ENCODE assay signal across 32 cellular contexts in genomic region chr22:43287441-43287840, GRCh38. TPM values are rescaled to one million over a fixed set of nuclear protein-coding genes. Genes with fewer than 3 reads are reported as not detected.
"Had no signal": no experiment of that assay in that cellular context is flagged by ENCODE, and none has a peak within 500 bp of the region (broad histone marks: within the 10 kb centered on the region; RNA-seq: fewer than 3 reads in every experiment).

No MANE protein-coding gene starts in this region.

- H3K4me3 Mint-ChIP-seq: activated CD4-positive, alpha-beta memory T cell treated with anti-CD3 and anti-CD28 coated beads, Interleukin-2, amount 10 ng/mL, durations not matched to agents 7 days and 5 days; activated CD4-positive, alpha-beta T cell treated with anti-CD3 and anti-CD28 coated beads, Interleukin-2, amount 10 ng/mL, durations not matched to agents 7 days and 5 days; activated naive CD4-positive, alpha-beta T cell treated with anti-CD3 and anti-CD28 coated beads, Interleukin-2, amount 10 ng/mL, durations not matched to agents 7 days and 5 days; activated naive CD8-positive, alpha-beta T cell treated with anti-CD3 and anti-CD28 coated beads, Interleukin-2, amount 10 ng/mL, durations not matched to agents 7 days and 5 days; activated T-cell treated with anti-CD3 and anti-CD28 coated beads, Interleukin-2, amount 50 U/mL, for 24 hours; activated T-cell treated with anti-CD3 and anti-CD28 coated beads, Interleukin-2, amount 50 U/mL, for 72 hours; brain; T-helper 1 cell treated with Interleukin-12 subunit alpha and Interleukin-12 subunit beta and Interleukin-4 antibody, amounts not matched to agents 30 μg/mL and 1 μg/mL, for 36 hours; WTC11 had no signal

- H3K36me3 Mint-ChIP-seq: activated naive CD4-positive, alpha-beta T cell treated with anti-CD3 and anti-CD28 coated beads, Interleukin-2, amount 10 ng/mL, durations not matched to agents 7 days and 5 days; activated naive CD4-positive, alpha-beta T cell treated with anti-CD3 and anti-CD28 coated beads, Interleukin-2, amount 50 U/mL, for 72 hours; activated naive CD8-positive, alpha-beta T cell treated with anti-CD3 and anti-CD28 coated beads, Interleukin-2, amount 10 ng/mL, durations not matched to agents 7 days and 5 days; brain; WTC11 had no signal

- H3K4me3 ChIP-seq: ascending aorta, breast epithelium, cardiac muscle cell, colonic mucosa, esophagus squamous epithelium, gastroesophageal sphincter, heart right ventricle had no signal

- H3K9me3 ChIP-seq: ascending aorta, breast epithelium, colonic mucosa, esophagus squamous epithelium, gastroesophageal sphincter, heart right ventricle had no signal

- DNase-seq: activated CD4-positive, alpha-beta memory T cell treated with anti-CD3 and anti-CD28 coated beads, Interleukin-2, amount 10 ng/mL, durations not matched to agents 7 days and 5 days; activated CD4-positive, alpha-beta T cell treated with anti-CD3 and anti-CD28 coated beads for 1 hour; activated CD4-positive, alpha-beta T cell treated with anti-CD3 and anti-CD28 coated beads for 4 hours; activated CD4-positive, alpha-beta T cell treated with anti-CD3 and anti-CD28 coated beads, Interleukin-2, amount 10 ng/mL, durations not matched to agents 7 days and 5 days; activated CD4-positive, alpha-beta T cell treated with anti-CD3 and anti-CD28 coated beads, Interleukin-2, amount 50 U/mL, for 4 hours; activated CD8-positive, alpha-beta memory T cell treated with anti-CD3 and anti-CD28 coated beads, Interleukin-2, amount 50 U/mL, for 48 hours; activated gamma-delta T cell; activated naive CD4-positive, alpha-beta T cell; activated naive CD4-positive, alpha-beta T cell treated with anti-CD3 and anti-CD28 coated beads, Interleukin-2, amount 10 ng/mL, durations not matched to agents 7 days and 5 days; activated naive CD8-positive, alpha-beta T cell treated with anti-CD3 and anti-CD28 coated beads, Interleukin-2, amount 10 ng/mL, durations not matched to agents 7 days and 5 days; activated T-cell treated with anti-CD3 and anti-CD28 coated beads for 4 hours; activated T-cell treated with anti-CD3 and anti-CD28 coated beads, Interleukin-2, amount 50 U/mL, for 24 hours; activated T-cell treated with anti-CD3 and anti-CD28 coated beads, Interleukin-2, amount 50 U/mL, for 72 hours; central memory CD4-positive, alpha-beta T cell; cerebellar nuclear complex; colonic mucosa; effector CD8-positive, alpha-beta T cell; esophagus squamous epithelium; foreskin melanocyte; heart right ventricle; T1000 had no signal

- H3K27ac ChIP-seq: ascending aorta, breast epithelium, cardiac muscle cell, colonic mucosa, epithelial cell of prostate, esophagus squamous epithelium, gastroesophageal sphincter, heart right ventricle had no signal

- H3K4me1 Mint-ChIP-seq: WTC11 had no signal

- H3K36me3 ChIP-seq: ascending aorta, breast epithelium, cardiac muscle cell, colonic mucosa, esophagus squamous epithelium, heart right ventricle had no signal

- H3K27ac Mint-ChIP-seq: activated CD4-positive, alpha-beta memory T cell treated with anti-CD3 and anti-CD28 coated beads, Interleukin-2, amount 10 ng/mL, durations not matched to agents 7 days and 5 days; activated CD4-positive, alpha-beta T cell treated with anti-CD3 and anti-CD28 coated beads, Interleukin-2, amount 10 ng/mL, durations not matched to agents 7 days and 5 days; activated naive CD4-positive, alpha-beta T cell treated with anti-CD3 and anti-CD28 coated beads, Interleukin-2, amount 10 ng/mL, durations not matched to agents 7 days and 5 days; activated naive CD4-positive, alpha-beta T cell treated with anti-CD3 and anti-CD28 coated beads, Interleukin-2, amount 50 U/mL, for 72 hours; activated T-cell treated with anti-CD3 and anti-CD28 coated beads, Interleukin-2, amount 50 U/mL, for 24 hours; activated T-cell treated with anti-CD3 and anti-CD28 coated beads, Interleukin-2, amount 50 U/mL, for 72 hours; WTC11 had no signal

- H3K27me3 Mint-ChIP-seq: activated CD4-positive, alpha-beta T cell treated with anti-CD3 and anti-CD28 coated beads, Interleukin-2, amount 10 ng/mL, durations not matched to agents 7 days and 5 days had no signal

- ATAC-seq: activated naive CD4-positive, alpha-beta T cell treated with anti-CD3 and anti-CD28 coated beads, Interleukin-2, amount 50 U/mL, for 72 hours; activated T-cell treated with anti-CD3 and anti-CD28 coated beads, Interleukin-2, amount 50 U/mL, for 72 hours; gastroesophageal sphincter; heart right ventricle; WTC11 had no signal

- H3K27me3 ChIP-seq: ascending aorta, breast epithelium, cardiac muscle cell, colonic mucosa, gastroesophageal sphincter had no signal

- H3K9me3 Mint-ChIP-seq: activated CD4-positive, alpha-beta memory T cell treated with anti-CD3 and anti-CD28 coated beads, Interleukin-2, amount 10 ng/mL, durations not matched to agents 7 days and 5 days; activated CD4-positive, alpha-beta T cell treated with anti-CD3 and anti-CD28 coated beads, Interleukin-2, amount 10 ng/mL, durations not matched to agents 7 days and 5 days; activated naive CD4-positive, alpha-beta T cell treated with anti-CD3 and anti-CD28 coated beads, Interleukin-2, amount 10 ng/mL, durations not matched to agents 7 days and 5 days; activated naive CD4-positive, alpha-beta T cell treated with anti-CD3 and anti-CD28 coated beads, Interleukin-2, amount 50 U/mL, for 72 hours; activated naive CD8-positive, alpha-beta T cell treated with anti-CD3 and anti-CD28 coated beads, Interleukin-2, amount 10 ng/mL, durations not matched to agents 7 days and 5 days; activated T-cell treated with anti-CD3 and anti-CD28 coated beads, Interleukin-2, amount 50 U/mL, for 24 hours; activated T-cell treated with anti-CD3 and anti-CD28 coated beads, Interleukin-2, amount 50 U/mL, for 72 hours; brain; T-helper 1 cell treated with Interleukin-12 subunit alpha and Interleukin-12 subunit beta and Interleukin-4 antibody, amounts not matched to agents 30 μg/mL and 1 μg/mL, for 36 hours; WTC11 had no signal

RNA-seq across cellular contexts. Expression of gene SCUBE1, which starts 55.7 kb away (rescaled TPM):
- total RNA-seq: activated CD4-positive, alpha-beta T cell treated with anti-CD3 and anti-CD28 coated beads, Interleukin-2, amount 10 ng/mL, durations not matched to agents 7 days and 5 days; endothelial cell of umbilical vein; fibroblast of villous mesenchyme had no signal
